ENCODE assay signal across 8 cellular contexts in the genomic region with DNA sequence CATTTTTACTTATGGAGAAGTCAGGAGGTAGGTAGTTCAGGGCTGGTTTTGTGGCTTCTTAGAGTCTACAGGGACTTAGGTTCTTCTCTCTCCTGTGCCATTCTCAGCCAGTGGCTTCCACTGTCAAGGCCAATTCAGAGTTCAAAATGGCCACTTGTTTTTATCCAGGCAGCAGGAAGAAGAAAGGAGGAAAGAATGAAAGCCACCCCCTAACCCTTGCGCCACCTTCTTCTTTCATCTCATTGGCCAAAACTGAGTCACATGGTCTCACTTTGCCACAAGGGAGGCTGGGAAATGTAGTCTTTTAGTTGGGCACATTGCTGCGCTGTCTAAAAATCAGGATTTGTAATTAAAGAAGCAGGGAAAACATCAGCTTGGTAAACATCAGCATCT.
DNase-seq lines count a peak whose midpoint lies in the region; ATAC-seq and TF ChIP-seq lines count a peak whose summit lies in the region.

No MANE protein-coding gene starts in this region.

- peaks cover 22% of the 10 kb centered on the region for H3K4me1 ChIP-seq in hepatocyte (ENCODE audit: insufficient read depth)

- no peak for DNase-seq in AG04450 (ENCODE audit: low read depth, low spot score)
- DNase-seq in GM12865 (ENCODE audit: low read depth): peak; percentile 63
- DNase-seq in NCI-H345 (lab: John Stamatoyannopoulos, UW): peak; percentile 68
- peak; percentile 38 to 48 for DNase-seq in activated T-cell treated with anti-CD3 and anti-CD28 coated beads, Interleukin-2, amount 50 U/mL, for 48 hours
- DNase-seq in hepatocyte (ENCODE audit: low spot score): peak; percentile 54
- DNase-seq in stimulated activated naive CD8-positive, alpha-beta T cell treated with anti-CD3 and anti-CD28 coated beads, Interleukin-15, amount 100 ng/mL, for 72 hours: peak; percentile 28 to 53

- 94% methylated on average over 2 of the region's 2 CpGs for WGBS in hepatocyte (ENCODE audit: low lambda C conversion rate, missing lambda C conversion rate)

- H3K27me3 ChIP-seq in AG04450 (ENCODE audit: control insufficient read depth, insufficient read depth, low read length): no peaks in the 10 kb centered on the region
- H3K27me3 ChIP-seq in hepatocyte: no peaks in the 10 kb centered on the region

- no peaks in the 10 kb centered on the region for H4K20me1 ChIP-seq in hepatocyte (ENCODE audit: insufficient read depth, poor library complexity, severe bottlenecking)

- H3K9me3 ChIP-seq in AG04450 (ENCODE audit: control insufficient read depth, insufficient read depth, low read length): peaks cover 2% of the 10 kb centered on the region; the same call in 1 of the 2 replicates
- H3K9me3 ChIP-seq in hepatocyte (ENCODE audit: low read depth): no peaks in the 10 kb centered on the region

- H3K9me2 ChIP-seq in hepatocyte (replicated peaks; ENCODE audit: insufficient read depth): no peaks in the 10 kb centered on the region

- H3K27ac ChIP-seq in AG04450 (ENCODE audit: low read depth, low read length): peak overlapping the region; percentile 87
- H3K27ac ChIP-seq in hepatocyte: peak overlapping the region; percentile 68

- H3K4me3 ChIP-seq in AG04450 (ENCODE audit: low read depth, low read length): no peak overlapping the region
- no peak overlapping the region for H3K4me3 ChIP-seq in GM12865 (ENCODE audit: low read depth, low read length)
- no peak overlapping the region for H3K4me3 ChIP-seq in hepatocyte

- TF ChIP-seq CTCF in AG04450 (IDR thresholded peaks at IDR 0.05; ENCODE audit: low read depth, low read length): no peak
- no peak for TF ChIP-seq CTCF in GM12865 (IDR thresholded peaks at IDR 0.05; ENCODE audit: insufficient read depth, low read depth, low read length, missing control alignments)
- TF ChIP-seq CTCF in hepatocyte (IDR thresholded peaks at IDR 0.05; ENCODE audit: poor library complexity): no peak

- H3K9me3 Mint-ChIP-seq in stimulated activated naive CD8-positive, alpha-beta T cell treated with anti-CD3 and anti-CD28 coated beads, Interleukin-15, amount 100 ng/mL, for 72 hours: peaks cover 0 to 9% of the 10 kb centered on the region in 2 donors

- peak; percentile 78 for ATAC-seq in stimulated activated naive CD8-positive, alpha-beta T cell treated with anti-CD3 and anti-CD28 coated beads, Interleukin-15, amount 100 ng/mL, for 72 hours
- ATAC-seq in GM19467 (IDR thresholded peaks at IDR 0.05; ENCODE audit: unreplicated experiment) (no peak), HG03175 (IDR thresholded peaks at IDR 0.05; ENCODE audit: unreplicated experiment) (no peak)

- peak overlapping the region in 1 of 2 donors; percentile 60 for H3K27ac Mint-ChIP-seq in stimulated activated naive CD8-positive, alpha-beta T cell treated with anti-CD3 and anti-CD28 coated beads, Interleukin-15, amount 100 ng/mL, for 72 hours

- H2AFZ ChIP-seq in hepatocyte: peak overlapping the region; percentile 14

- no peaks in the 10 kb centered on the region for H3K36me3 ChIP-seq in hepatocyte (replicated peaks; ENCODE audit: insufficient read depth, low read depth)

- POLR2A ChIA-PET in AG04450 (lab: Yijun Ruan, JAX): interaction anchor here (1.0 kb wide), 1 partner anchor 80 kb away, joined by 5 read pairs; the partner anchor contains the start of gene RASD1

- H3K4me1 Mint-ChIP-seq in stimulated activated naive CD8-positive, alpha-beta T cell treated with anti-CD3 and anti-CD28 coated beads, Interleukin-15, amount 100 ng/mL, for 72 hours: peaks cover 38% of the 10 kb centered on the region

- no peak overlapping the region for H3K4me3 Mint-ChIP-seq in stimulated activated naive CD8-positive, alpha-beta T cell treated with anti-CD3 and anti-CD28 coated beads, Interleukin-15, amount 100 ng/mL, for 72 hours

- no peak overlapping the region for H3K4me2 ChIP-seq in hepatocyte

- no peaks in the 10 kb centered on the region for H3K79me2 ChIP-seq in hepatocyte

- CTCF ChIA-PET in AG04450 (lab: Charles Lee): interaction anchor here (2.8 kb wide), 1 partner anchor 19 kb away, joined by 12 read pairs; no protein-coding TSS in a partner anchor

- H3K27me3 Mint-ChIP-seq in stimulated activated naive CD8-positive, alpha-beta T cell treated with anti-CD3 and anti-CD28 coated beads, Interleukin-15, amount 100 ng/mL, for 72 hours: no peaks in the 10 kb centered on the region
